In the genomic region with DNA sequence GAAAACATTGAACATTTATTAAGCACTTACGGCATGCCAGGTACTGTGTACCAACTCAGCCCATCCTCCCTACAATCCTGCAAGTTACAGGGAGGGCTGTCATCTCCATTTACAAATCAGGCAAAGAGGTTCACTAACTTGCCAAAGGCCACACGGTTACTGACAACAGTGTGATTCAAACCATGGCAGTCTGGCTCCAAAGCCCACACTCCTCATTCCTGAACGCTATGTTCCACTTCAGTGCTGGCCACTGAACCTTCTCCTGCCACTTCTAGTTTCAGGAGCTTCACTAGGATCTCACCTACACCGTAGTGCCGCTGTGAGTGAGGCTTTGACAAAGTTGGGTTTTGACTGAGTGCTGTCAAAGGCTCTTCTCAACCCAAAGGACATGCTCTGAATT, we compare ENCODE assay signal across 18 cellular contexts. TPM values are rescaled to one million over a fixed set of nuclear protein-coding genes. Genes with fewer than 3 reads are reported as not detected.
DNase-seq lines count a peak whose midpoint lies in the region; ATAC-seq, FAIRE-seq and TF ChIP-seq lines count a peak whose summit lies in the region.
"Had no signal": no experiment of that assay in that cellular context is flagged by ENCODE, and none has a peak within 500 bp of the region (broad histone marks: within the 10 kb centered on the region; RNA-seq: fewer than 3 reads in every experiment).

No MANE protein-coding gene starts in this region.

- H3K36me3 Mint-ChIP-seq in CD14-positive monocyte: no peaks in the 10 kb centered on the region

- H3K4me1 ChIP-seq in parathyroid adenoma: peaks cover 6% of the 10 kb centered on the region

- no peak overlapping the region for H3K27ac ChIP-seq in parathyroid adenoma

- H3K9ac ChIP-seq in parathyroid adenoma: no peak overlapping the region

- H3K4me1 Mint-ChIP-seq in CD14-positive monocyte: no peaks in the 10 kb centered on the region

- no peak overlapping the region for H3K4me3 Mint-ChIP-seq in CD14-positive monocyte
- H3K4me3 Mint-ChIP-seq: H9 had no signal

- H3K27me3 ChIP-seq in parathyroid adenoma (ENCODE audit: control insufficient read depth, insufficient read depth, low read length): no peaks in the 10 kb centered on the region

- peak; percentile 70 for DNase-seq in ACHN
- DNase-seq in HTR-8/SVneo (ENCODE audit: insufficient read length, low spot score): no peak
- DNase-seq in left ventricle myocardium superior: no peak
- DNase-seq in CD14-positive monocyte (ENCODE audit: low spot score): no peak
- no peak for DNase-seq in H54 (ENCODE audit: insufficient read length, low spot score)
- DNase-seq in NCI-H1417 (lab: John Stamatoyannopoulos, UW): no peak
- DNase-seq: C1 segment of cervical spinal cord, DND-41, H9, NCI-H1105, NCI-H1694 treated with DMSO at 0.1 percent for 48 hours, NCI-H2227 treated with DMSO at 0.1 percent for 48 hours, NCI-H510A treated with DMSO at 0.1 percent for 48 hours, NCI-H774, OCI-M1, SHP77 treated with DMSO at 0.1 percent for 48 hours had no signal

- TF ChIP-seq CTCF in parathyroid adenoma (IDR thresholded peaks at IDR 0.05) (no peak), CD14-positive monocyte (IDR thresholded peaks at IDR 0.05) (no peak)

- no peaks in the 10 kb centered on the region for H3K9me3 ChIP-seq in parathyroid adenoma (ENCODE audit: control insufficient read depth, low read length)

- peaks cover 0 to 7% (median 0%) of the 10 kb centered on the region in 7 donors for H3K9me3 Mint-ChIP-seq in CD14-positive monocyte
- H3K9me3 Mint-ChIP-seq: H9 had no signal

- H3K4me3 ChIP-seq in parathyroid adenoma (ENCODE audit: low read depth, low read length): no peak overlapping the region

- FAIRE-seq in HTR-8/SVneo (lab: Jason Lieb, UNC) (peak; percentile 9), H54 (lab: Jason Lieb, UNC) (no peak)

- peak overlapping the region; percentile 2 for H3K4me2 ChIP-seq in parathyroid adenoma (ENCODE audit: low read length)

- H3K36me3 ChIP-seq in parathyroid adenoma (ENCODE audit: control insufficient read depth, insufficient read depth, low read length): no peaks in the 10 kb centered on the region

- ATAC-seq in left ventricle myocardium superior: peak; percentile 90
- ATAC-seq: SK-N-SH treated with all-trans-retinoic acid at 6 μM for 48 hours had no signal

- no peak overlapping the region for H3K27ac Mint-ChIP-seq in CD14-positive monocyte
- H3K27ac Mint-ChIP-seq: H9 had no signal

- H3K27me3 Mint-ChIP-seq in CD14-positive monocyte (ENCODE audit: low read depth in 3 of 3): peaks cover 31 to 39% (median 36%) of the 10 kb centered on the region in 3 donors

- in situ Hi-C loops in ACHN (cut with HindIII; ENCODE audit: low pct_ligation_motif_present, low pct_unique_long_range_greater_than_20kb, low sequenced_read_pairs): no loop called here

- H3K79me2 ChIP-seq in parathyroid adenoma: peaks cover 5% of the 10 kb centered on the region

- TF ChIP-seq POLR2A in H54 (IDR thresholded peaks at IDR 0.05; ENCODE audit: low read depth, low read length): no peak

- H2AFZ ChIP-seq in parathyroid adenoma: peak overlapping the region; percentile 67

- intact Hi-C loops in left ventricle myocardium superior (cut with micrococcal nuclease): no loop called here
- intact Hi-C loops in CD14-positive monocyte (cut with micrococcal nuclease): no loop called here

RNA-seq across cellular contexts. Expression of a gene that starts 7.2 kb away (rescaled TPM):
- total RNA-seq in left ventricle myocardium superior: 61.1 TPM
- polyA plus RNA-seq in CD14-positive monocyte: not detected
